Comparison of ENCODE assay signal across 1 cellular context in genomic region chr9:106877345-106877744, GRCh38.
TF ChIP-seq lines count a peak whose summit lies in the region.

No MANE protein-coding gene starts in this region.

TF ChIP-seq in WTC11, 78 proteins besides CTCF, POLR2A, EP300 and RAD21 (continued from another document):
- TF ChIP-seq ERG (CRISPR knock-in tag; IDR thresholded peaks at IDR 0.05) (no peak), SMAD3 (CRISPR knock-in tag; IDR thresholded peaks at IDR 0.05; ENCODE audit: borderline replicate concordance) (no peak), ZNF532 (CRISPR knock-in tag; IDR thresholded peaks at IDR 0.05; ENCODE audit: borderline replicate concordance) (no peak), CREB1 (CRISPR knock-in tag; IDR thresholded peaks at IDR 0.05) (no peak)
